8 cellular contexts compared by ENCODE assay signal in genomic region chr5:136374003-136374402, GRCh38. TPM values are rescaled to one million over a fixed set of nuclear protein-coding genes. Genes with fewer than 3 reads are reported as not detected.
A peak's percentile ranks its signal among the peaks of the same experiment; 100 is the strongest.
DNase-seq lines count a peak whose midpoint lies in the region; ATAC-seq, FAIRE-seq and TF ChIP-seq lines count a peak whose summit lies in the region.

No MANE protein-coding gene starts in this region.

- no peak overlapping the region for H3K4me3 ChIP-seq in GM06990 (replicated peaks; ENCODE audit: low read depth, low read length)
- H3K4me3 ChIP-seq in astrocyte (ENCODE audit: insufficient read depth, low read depth, low read length) = no peak overlapping the region
- H3K4me3 ChIP-seq in mesendoderm (ENCODE audit: low read length) = no peak overlapping the region

- no peak overlapping the region for H2BK5ac ChIP-seq in mesendoderm (ENCODE audit: low read length)

- no peaks in the 10 kb centered on the region for H3K9me3 Mint-ChIP-seq in astrocyte (ENCODE audit: unreplicated experiment)

- H4K20me1 ChIP-seq in astrocyte (ENCODE audit: insufficient read depth, low read length) = no peaks in the 10 kb centered on the region

- H3K9ac ChIP-seq in astrocyte (ENCODE audit: low read length) (no peak overlapping the region), mesendoderm (ENCODE audit: low read length) (no peak overlapping the region)

- H3K4me2 ChIP-seq in astrocyte (ENCODE audit: low read length) = no peak overlapping the region
- no peak overlapping the region for H3K4me2 ChIP-seq in mesendoderm (ENCODE audit: low read length)

- no peaks in the 10 kb centered on the region for H3K79me1 ChIP-seq in mesendoderm (ENCODE audit: low read length)

- no peak overlapping the region for H2AFZ ChIP-seq in astrocyte (ENCODE audit: low read depth, low read length)

- H2BK15ac ChIP-seq in mesendoderm (replicated peaks; ENCODE audit: low read depth) = no peak overlapping the region

- H3K18ac ChIP-seq in mesendoderm (ENCODE audit: low read length) = no peak overlapping the region

- no peak for ATAC-seq in HG03175 (IDR thresholded peaks at IDR 0.05; ENCODE audit: unreplicated experiment)
- no peak for ATAC-seq in sciatic nerve

- intact Hi-C loops in sciatic nerve (cut with DNase I) = no loop called here

- H3K23ac ChIP-seq in mesendoderm (ENCODE audit: low read length) = no peak overlapping the region

- H3K9me3 ChIP-seq in astrocyte (ENCODE audit: insufficient read depth, low read depth, low read length) = no peaks in the 10 kb centered on the region

- no peak overlapping the region for H3K4me3 Mint-ChIP-seq in astrocyte (ENCODE audit: unreplicated experiment)

- DNase-seq in GM06990 (ENCODE audit: extremely low read depth, insufficient read length) (no peak), LoVo (ENCODE audit: low spot score) (peak; percentile 10), astrocyte (ENCODE audit: low read depth) (peak; percentile 10), mesendoderm (peak; percentile 51), mucosa of gallbladder (ENCODE audit: low spot score) (no peak), sciatic nerve (ENCODE audit: low spot score) (no peak)
- DNase-seq in stimulated activated CD8-positive, alpha-beta memory T cell treated with anti-CD3 and anti-CD28 coated beads, Interleukin-4, amount 100 ng/mL, for 48 hours = no peak

- peak; percentile 13 for FAIRE-seq in astrocyte (lab: Jason Lieb, UNC)

- no peak overlapping the region for H2BK120ac ChIP-seq in mesendoderm (ENCODE audit: low read depth, low read length)

- H3K36me3 ChIP-seq in GM06990 (ENCODE audit: control insufficient read depth, insufficient read depth, low read length) (no peaks in the 10 kb centered on the region), astrocyte (ENCODE audit: insufficient read depth, low read length) (no peaks in the 10 kb centered on the region), mesendoderm (ENCODE audit: control insufficient read depth, insufficient read depth, low read length) (no peaks in the 10 kb centered on the region)

- no peaks in the 10 kb centered on the region for H3K79me2 ChIP-seq in astrocyte (ENCODE audit: insufficient read depth, low read length)
- no peaks in the 10 kb centered on the region for H3K79me2 ChIP-seq in mesendoderm (ENCODE audit: control insufficient read depth, insufficient read depth, low read length)

- H2AK5ac ChIP-seq in mesendoderm (ENCODE audit: low read length) = no peak overlapping the region

- no peak overlapping the region for H3K56ac ChIP-seq in mesendoderm (ENCODE audit: low read length)

- no peak overlapping the region for H3K4ac ChIP-seq in mesendoderm (ENCODE audit: low read depth, low read length)

- TF ChIP-seq CTCF in GM06990 (IDR thresholded peaks at IDR 0.05; ENCODE audit: insufficient read depth, low read length, poor library complexity, severe bottlenecking) (peak; percentile 47), astrocyte (IDR thresholded peaks at IDR 0.05; ENCODE audit: insufficient read depth, low read depth, low read length) (no peak)

- H3K36me3 Mint-ChIP-seq in astrocyte (ENCODE audit: low read depth, unreplicated experiment) = no peaks in the 10 kb centered on the region

- H3K27ac ChIP-seq in astrocyte (ENCODE audit: low read depth, low read length) (no peak overlapping the region), mesendoderm (ENCODE audit: low read depth, low read length) (no peak overlapping the region)

- H3K4me1 Mint-ChIP-seq in astrocyte (ENCODE audit: low read depth, unreplicated experiment) = no peaks in the 10 kb centered on the region

- H4K8ac ChIP-seq in mesendoderm (ENCODE audit: low read depth, low read length) = no peak overlapping the region

- no peak overlapping the region for H4K5ac ChIP-seq in mesendoderm (ENCODE audit: low read length)

- H3K27me3 Mint-ChIP-seq in astrocyte (ENCODE audit: low read depth, unreplicated experiment) = peaks cover 13% of the 10 kb centered on the region

- no peaks in the 10 kb centered on the region; the same call in 1 of the 2 replicates for H3K27me3 ChIP-seq in GM06990 (replicated peaks; ENCODE audit: control insufficient read depth, insufficient read depth, low read length)
- H3K27me3 ChIP-seq in astrocyte (ENCODE audit: insufficient read depth, low read length) = peaks cover 5% of the 10 kb centered on the region
- H3K27me3 ChIP-seq in mesendoderm (ENCODE audit: insufficient read depth, low read length, poor library complexity) = no peaks in the 10 kb centered on the region

- H3K4me1 ChIP-seq in astrocyte (ENCODE audit: insufficient read depth, low read length) (no peaks in the 10 kb centered on the region), mesendoderm (ENCODE audit: control insufficient read depth, low read depth, low read length) (no peaks in the 10 kb centered on the region)

- no CpG with 5 or more reads among the region's 5 CpGs for WGBS in mesendoderm (ENCODE audit: extremely low coverage, insufficient coverage, low lambda C conversion rate)

- H3K27ac Mint-ChIP-seq in astrocyte (ENCODE audit: unreplicated experiment) = no peak overlapping the region

RNA-seq across cellular contexts. Expression of gene TRPC7, which starts 8.7 kb away (rescaled TPM):
- total RNA-seq in astrocyte = not detected in 2 replicates
- 0.08 TPM for polyA plus RNA-seq in mesendoderm (2013, experiment 1 of 2)
- 0.11 TPM for polyA plus RNA-seq in mesendoderm (2013, experiment 2 of 2)
- total RNA-seq in mucosa of gallbladder = not detected
- not detected for total RNA-seq in sciatic nerve

Comparison
In these comparisons a context has a peak if more than half of its experiments do, and no peak if none do; other contexts are left out.
1. DNase-seq: peak in LoVo (single experiment), astrocyte (single experiment) and mesendoderm (single experiment); none in GM06990 (single experiment), stimulated activated CD8-positive, alpha-beta memory T cell treated with anti-CD3 and anti-CD28 coated beads, Interleukin-4, amount 100 ng/mL, for 48 hours (single experiment), mucosa of gallbladder (single experiment) and sciatic nerve (single experiment).